ENCODE assay signal across 19 cellular contexts in genomic region chr7:85522070-85522469, GRCh38.
"Had no signal": no experiment of that assay in that cellular context is flagged by ENCODE, and none has a peak within 500 bp of the region (broad histone marks: within the 10 kb centered on the region; RNA-seq: fewer than 3 reads in every experiment).

No MANE protein-coding gene starts in this region.

- ATAC-seq: activated T-cell treated with anti-CD3 and anti-CD28 coated beads, Interleukin-2, amount 50 U/mL, for 72 hours; gastrocnemius medialis; natural killer cell treated with Interleukin-12 subunit alpha and Interleukin-12 subunit beta and Interleukin-15 and Interleukin-18, amount 100 ng/mL, for 72 hours; stimulated activated naive CD8-positive, alpha-beta T cell treated with anti-CD3 and anti-CD28 coated beads, Interleukin-15, Interleukin-2, amounts not matched to agents 100 U/mL and 50 U/mL, for 24 hours; upper lobe of right lung had no signal

- H3K36me3 Mint-ChIP-seq: activated CD4-positive, alpha-beta memory T cell treated with anti-CD3 and anti-CD28 coated beads for 36 hours; activated naive CD4-positive, alpha-beta T cell treated with anti-CD3 and anti-CD28 coated beads, Interleukin-2, amount 10 ng/mL, durations not matched to agents 7 days and 5 days; natural killer cell treated with Interleukin-12 subunit alpha and Interleukin-12 subunit beta and Interleukin-15 and Interleukin-18, amount 100 ng/mL, for 72 hours had no signal

- H3K4me1 Mint-ChIP-seq: activated naive CD4-positive, alpha-beta T cell treated with anti-CD3 and anti-CD28 coated beads, Interleukin-2, amount 10 ng/mL, durations not matched to agents 7 days and 5 days; endodermal cell had no signal

- H3K27me3 Mint-ChIP-seq: activated CD4-positive, alpha-beta memory T cell treated with anti-CD3 and anti-CD28 coated beads for 36 hours; activated naive CD4-positive, alpha-beta T cell treated with anti-CD3 and anti-CD28 coated beads, Interleukin-2, amount 10 ng/mL, durations not matched to agents 7 days and 5 days; natural killer cell treated with Interleukin-12 subunit alpha and Interleukin-12 subunit beta and Interleukin-15 and Interleukin-18, amount 100 ng/mL, for 72 hours had no signal

- H3K27ac ChIP-seq: coronary artery, esophagus squamous epithelium, gastrocnemius medialis, neutrophil, ovary, prostate gland, upper lobe of right lung had no signal

- H3K9me3 ChIP-seq: esophagus squamous epithelium, gastrocnemius medialis, neutrophil, ovary, prostate gland, upper lobe of right lung had no signal

- H3K4me3 Mint-ChIP-seq: activated CD4-positive, alpha-beta memory T cell treated with anti-CD3 and anti-CD28 coated beads for 36 hours; activated naive CD4-positive, alpha-beta T cell treated with anti-CD3 and anti-CD28 coated beads, Interleukin-2, amount 10 ng/mL, durations not matched to agents 7 days and 5 days; activated T-cell treated with anti-CD3 and anti-CD28 coated beads, Interleukin-2, amount 50 U/mL, for 72 hours; endodermal cell; natural killer cell treated with Interleukin-12 subunit alpha and Interleukin-12 subunit beta and Interleukin-15 and Interleukin-18, amount 100 ng/mL, for 72 hours had no signal

- H3K9me3 Mint-ChIP-seq: activated CD4-positive, alpha-beta memory T cell treated with anti-CD3 and anti-CD28 coated beads for 36 hours; activated naive CD4-positive, alpha-beta T cell treated with anti-CD3 and anti-CD28 coated beads, Interleukin-2, amount 10 ng/mL, durations not matched to agents 7 days and 5 days; endodermal cell had no signal

- H3K4me3 ChIP-seq: coronary artery, esophagus squamous epithelium, gastrocnemius medialis, ovary, prostate gland, upper lobe of right lung had no signal

- H3K4me1 ChIP-seq: esophagus squamous epithelium, prostate gland, upper lobe of right lung had no signal

- DNase-seq: activated CD4-positive, alpha-beta memory T cell treated with anti-CD3 and anti-CD28 coated beads for 36 hours; activated CD4-positive, alpha-beta T cell treated with anti-CD3 and anti-CD28 coated beads for 48 hours; activated effector memory CD4-positive, alpha-beta T cell treated with anti-CD3 and anti-CD28 coated beads, Interleukin-2, amount 50 U/mL, for 16 hours; activated naive CD4-positive, alpha-beta T cell treated with anti-CD3 and anti-CD28 coated beads, Interleukin-2, amount 10 ng/mL, durations not matched to agents 7 days and 5 days; activated T-cell treated with anti-CD3 and anti-CD28 coated beads, Interleukin-2, amount 50 U/mL, for 72 hours; cerebellar nuclear complex; endodermal cell; esophagus squamous epithelium; gastrocnemius medialis; hypothalamus; ovary; stimulated activated CD4-positive, alpha-beta T cell treated with anti-CD3 and anti-CD28 coated beads, Interleukin-12 subunit alpha, Interleukin-12 subunit beta, amount 100 ng/mL, for 4 hours; stimulated activated CD4-positive, alpha-beta T cell treated with anti-CD3 and anti-CD28 coated beads, Interleukin-4, amount 100 ng/mL, for 4 hours; stimulated activated naive CD8-positive, alpha-beta T cell treated with anti-CD3 and anti-CD28 coated beads, Interleukin-15, Interleukin-2, amounts not matched to agents 100 U/mL and 50 U/mL, for 24 hours; upper lobe of right lung had no signal

- H3K36me3 ChIP-seq: esophagus squamous epithelium, gastrocnemius medialis, neutrophil, ovary, prostate gland, upper lobe of right lung had no signal

- H3K27me3 ChIP-seq: esophagus squamous epithelium, gastrocnemius medialis, neutrophil, ovary, upper lobe of right lung had no signal

- H3K27ac Mint-ChIP-seq: activated CD4-positive, alpha-beta memory T cell treated with anti-CD3 and anti-CD28 coated beads for 36 hours; activated naive CD4-positive, alpha-beta T cell treated with anti-CD3 and anti-CD28 coated beads, Interleukin-2, amount 10 ng/mL, durations not matched to agents 7 days and 5 days; activated T-cell treated with anti-CD3 and anti-CD28 coated beads, Interleukin-2, amount 50 U/mL, for 72 hours; endodermal cell; natural killer cell treated with Interleukin-12 subunit alpha and Interleukin-12 subunit beta and Interleukin-15 and Interleukin-18, amount 100 ng/mL, for 72 hours had no signal
